Comparison of ENCODE assay signal across 1 cellular context in genomic region chr5:125401724-125402622, GRCh38.
TF ChIP-seq lines count a peak whose summit lies in the region.

No MANE protein-coding gene starts in this region.

TF ChIP-seq in HEK293, 187 proteins besides CTCF, POLR2A, EP300 and RAD21 (continued from another document):
- TF ChIP-seq ZNF26 (tag by site-specific recombination; IDR thresholded peaks at IDR 0.05) (peak; percentile 27; the same call in 1 of the 2 replicates), ZSCAN5A (tag by site-specific recombination; IDR thresholded peaks at IDR 0.05) (no peak), ZNF629 (tag by site-specific recombination; IDR thresholded peaks at IDR 0.05) (0 out of 2 replicates have a peak, but pooled peaks have one; percentile 21), ZNF266 (tag by site-specific recombination; IDR thresholded peaks at IDR 0.05; ENCODE audit: low read depth) (no peak), ZNF792 (tag by site-specific recombination; IDR thresholded peaks at IDR 0.05) (no peak), FEZF1 (tag by site-specific recombination; IDR thresholded peaks at IDR 0.05) (no peak), HIC1 (tag by site-specific recombination; IDR thresholded peaks at IDR 0.05) (no peak), ZNF10 (tag by site-specific recombination; IDR thresholded peaks at IDR 0.05) (no peak), ZSCAN18 (tag by site-specific recombination; IDR thresholded peaks at IDR 0.05) (no peak), ZNF514 (tag by site-specific recombination; IDR thresholded peaks at IDR 0.05) (no peak), ZNF174 (tag by site-specific recombination; IDR thresholded peaks at IDR 0.05) (no peak), SP2 (tag by site-specific recombination; IDR thresholded peaks at IDR 0.05) (no peak), ZNF560 (tag by site-specific recombination; IDR thresholded peaks at IDR 0.05; ENCODE audit: borderline replicate concordance) (no peak), SP7 (tag by site-specific recombination; IDR thresholded peaks at IDR 0.05) (peak; percentile 90), ZFHX2 (tag by site-specific recombination; conservative IDR thresholded peaks at IDR 0.05) (no peak), BCL11B (tag by site-specific recombination; IDR thresholded peaks at IDR 0.05; ENCODE audit: low read depth) (no peak), PRDM6 (tag by site-specific recombination; IDR thresholded peaks at IDR 0.05) (peak; percentile 19; the same call in 1 of the 2 replicates)
